Comparison of ENCODE assay signal across 29 cellular contexts in the genomic region with DNA sequence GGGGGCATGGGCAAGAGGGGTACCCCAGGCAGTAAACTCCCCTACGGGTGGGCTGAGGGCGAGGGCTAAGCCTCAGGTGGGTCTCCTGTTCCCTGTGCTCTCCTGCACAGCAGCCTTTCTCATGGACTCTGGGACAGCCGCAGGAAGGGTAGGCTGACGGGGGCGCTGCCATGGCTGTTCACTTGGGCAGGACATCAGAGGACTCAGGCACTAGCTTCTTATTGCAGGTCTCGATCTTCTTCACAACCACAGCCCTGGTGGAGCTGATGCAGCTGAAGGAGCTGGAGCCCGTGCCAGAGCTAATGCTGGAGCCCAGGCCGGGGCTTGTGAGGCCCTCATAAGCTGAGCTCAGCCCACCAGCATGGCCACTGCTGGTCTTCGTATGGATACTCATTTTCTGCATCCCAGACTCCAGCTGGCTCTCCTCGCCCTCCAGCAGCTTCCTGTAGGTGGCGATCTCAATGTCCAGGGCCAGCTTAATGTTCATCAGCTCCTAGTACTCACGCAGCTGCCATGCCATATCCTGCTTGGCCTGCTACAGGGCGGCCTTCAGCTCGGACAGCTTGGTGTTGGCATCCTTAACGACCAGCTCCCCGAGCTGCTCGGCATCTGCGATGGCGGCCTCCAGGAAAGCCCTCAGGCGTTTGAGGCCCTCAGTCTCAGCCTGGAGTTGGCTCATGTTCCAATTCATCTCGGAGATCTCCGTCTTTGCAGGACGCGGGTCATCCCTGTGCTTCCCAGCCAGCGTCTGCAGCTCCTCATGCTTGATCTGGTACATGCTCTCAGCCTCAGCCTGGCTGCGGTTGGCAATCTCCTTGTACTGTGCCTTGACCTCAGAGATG.
DNase-seq lines count a peak whose midpoint lies in the region; ATAC-seq and TF ChIP-seq lines count a peak whose summit lies in the region.
"Had no signal": no experiment of that assay in that cellular context is flagged by ENCODE, and none has a peak within 500 bp of the region (broad histone marks: within the 10 kb centered on the region; RNA-seq: fewer than 3 reads in every experiment).

No MANE protein-coding gene starts in this region.

- no peaks in the 10 kb centered on the region for H3K4me1 Mint-ChIP-seq in endodermal cell
- no peaks in the 10 kb centered on the region for H3K4me1 Mint-ChIP-seq in activated CD8-positive, alpha-beta memory T cell treated with anti-CD3 and anti-CD28 coated beads, Interleukin-2, amount 10 ng/mL, durations not matched to agents 7 days and 5 days
- H3K4me1 Mint-ChIP-seq: stimulated activated naive CD8-positive, alpha-beta T cell treated with anti-CD3 and anti-CD28 coated beads, Interleukin-15, amount 100 ng/mL, for 72 hours had no signal

- no peaks in the 10 kb centered on the region for H4K20me1 ChIP-seq in osteoblast (ENCODE audit: insufficient read depth, low read length)

- CTCF ChIA-PET in activated CD8-positive, alpha-beta memory T cell treated with anti-CD3 and anti-CD28 coated beads, Interleukin-2, amount 10 ng/mL, durations not matched to agents 7 days and 5 days (lab: Charles Lee) = no interaction called here

- H3K79me2 ChIP-seq in osteoblast (ENCODE audit: insufficient read depth, low read length) = no peaks in the 10 kb centered on the region

- no peak overlapping the region for H2AFZ ChIP-seq in osteoblast (ENCODE audit: low read length)

- no peak overlapping the region for H3K4me2 ChIP-seq in osteoblast (ENCODE audit: insufficient read depth, low read length)

- H3K4me3 ChIP-seq in endodermal cell (ENCODE audit: low read length) (no peak overlapping the region), osteoblast (ENCODE audit: insufficient read depth, low read length) (no peak overlapping the region)
- H3K4me3 ChIP-seq: breast epithelium, left lung, prostate gland, uterus had no signal

- H3K9me3 ChIP-seq in endodermal cell (ENCODE audit: control insufficient read depth, low read length) (no peaks in the 10 kb centered on the region), osteoblast (ENCODE audit: low read depth, low read length) (no peaks in the 10 kb centered on the region)
- H3K9me3 ChIP-seq: breast epithelium, left lung, neutrophil, prostate gland, uterus had no signal

- no peak for ATAC-seq in activated CD8-positive, alpha-beta memory T cell treated with anti-CD3 and anti-CD28 coated beads, Interleukin-2, amount 10 ng/mL, durations not matched to agents 7 days and 5 days
- no peak for ATAC-seq in GM19324 (IDR thresholded peaks at IDR 0.05; ENCODE audit: low FRiP score, unreplicated experiment)
- ATAC-seq: activated CD8-positive, alpha-beta T cell treated with anti-CD3 and anti-CD28 coated beads, Interleukin-2, amount 10 ng/mL, durations not matched to agents 7 days and 5 days; activated naive CD4-positive, alpha-beta T cell treated with anti-CD3 and anti-CD28 coated beads, Interleukin-2, amount 50 U/mL, for 72 hours; left lung; sciatic nerve; stimulated activated naive CD8-positive, alpha-beta T cell treated with anti-CD3 and anti-CD28 coated beads, Interleukin-15, amount 100 ng/mL, for 72 hours had no signal

- H3K9me3 Mint-ChIP-seq in endodermal cell = no peaks in the 10 kb centered on the region
- no peaks in the 10 kb centered on the region for H3K9me3 Mint-ChIP-seq in activated CD8-positive, alpha-beta memory T cell treated with anti-CD3 and anti-CD28 coated beads, Interleukin-2, amount 10 ng/mL, durations not matched to agents 7 days and 5 days (ENCODE audit: low read depth)
- H3K9me3 Mint-ChIP-seq: activated T-helper 2 cell treated with anti-CD3 and anti-CD28 coated beads, Interferon-gamma antibody, Interleukin-2, Interleukin-4, amounts not matched to agents 10 μg/mL and 5 μg/mL and 100 μg/mL, durations not matched to agents 14 hours and 24 hours and 36 hours; T-helper 2 cell treated with Interferon-gamma antibody and Interleukin-4, amounts not matched to agents 5 μg/mL and 100 μg/mL, for 36 hours had no signal

- no peak overlapping the region for H3K4me3 Mint-ChIP-seq in endodermal cell
- H3K4me3 Mint-ChIP-seq in activated CD8-positive, alpha-beta memory T cell treated with anti-CD3 and anti-CD28 coated beads, Interleukin-2, amount 10 ng/mL, durations not matched to agents 7 days and 5 days = no peak overlapping the region
- H3K4me3 Mint-ChIP-seq: activated CD8-positive, alpha-beta T cell treated with anti-CD3 and anti-CD28 coated beads, Interleukin-2, amount 10 ng/mL, durations not matched to agents 7 days and 5 days; stimulated activated naive CD8-positive, alpha-beta T cell treated with anti-CD3 and anti-CD28 coated beads, Interleukin-15, amount 100 ng/mL, for 72 hours; T-helper 2 cell treated with Interferon-gamma antibody and Interleukin-4, amounts not matched to agents 5 μg/mL and 100 μg/mL, for 36 hours had no signal

- H3K9ac ChIP-seq in endodermal cell (ENCODE audit: extremely low read depth, low read length, poor library complexity, severe bottlenecking) = no peak overlapping the region

- no peaks in the 10 kb centered on the region for H3K4me1 ChIP-seq in endodermal cell (ENCODE audit: control insufficient read depth, insufficient read depth, low read length)
- H3K4me1 ChIP-seq in osteoblast (ENCODE audit: insufficient read depth, low read length) = no peaks in the 10 kb centered on the region
- H3K4me1 ChIP-seq: breast epithelium, left lung, prostate gland, uterus had no signal

- no peaks in the 10 kb centered on the region for H3K27me3 Mint-ChIP-seq in endodermal cell (ENCODE audit: insufficient read depth)
- no peaks in the 10 kb centered on the region for H3K27me3 Mint-ChIP-seq in activated CD8-positive, alpha-beta memory T cell treated with anti-CD3 and anti-CD28 coated beads, Interleukin-2, amount 10 ng/mL, durations not matched to agents 7 days and 5 days
- H3K27me3 Mint-ChIP-seq: stimulated activated naive CD8-positive, alpha-beta T cell treated with anti-CD3 and anti-CD28 coated beads, Interleukin-15, amount 100 ng/mL, for 72 hours had no signal

- no peaks in the 10 kb centered on the region for H3K36me3 Mint-ChIP-seq in endodermal cell (ENCODE audit: low read depth)
- H3K36me3 Mint-ChIP-seq in activated CD8-positive, alpha-beta memory T cell treated with anti-CD3 and anti-CD28 coated beads, Interleukin-2, amount 10 ng/mL, durations not matched to agents 7 days and 5 days = no peaks in the 10 kb centered on the region

- H3K27ac ChIP-seq in endodermal cell (ENCODE audit: low read depth, low read length) (no peak overlapping the region), osteoblast (ENCODE audit: low read depth, low read length) (no peak overlapping the region)
- H3K27ac ChIP-seq: breast epithelium, left lung, neutrophil, prostate gland, uterus had no signal

- no peaks in the 10 kb centered on the region for H3K27me3 ChIP-seq in endodermal cell (ENCODE audit: control insufficient read depth, insufficient read depth, low read length, poor library complexity, severe bottlenecking)
- H3K27me3 ChIP-seq in osteoblast (ENCODE audit: insufficient read depth, low read length) = no peaks in the 10 kb centered on the region
- H3K27me3 ChIP-seq: breast epithelium, left lung, neutrophil, uterus had no signal

- DNase-seq in NCI-H146 (lab: John Stamatoyannopoulos, UW) (peak; percentile 25), NCI-H146 treated with DMSO at 0.1 percent for 48 hours (lab: John Stamatoyannopoulos, UW; ENCODE audit: unreplicated experiment) (no peak), NCI-H69 (lab: John Stamatoyannopoulos, UW) (peak; percentile 20), endodermal cell (peak; percentile 80), osteoblast (ENCODE audit: insufficient read length, low spot score, missing footprints) (no peak), DMS79 (lab: John Stamatoyannopoulos, UW) (no peak)
- DNase-seq in activated CD8-positive, alpha-beta memory T cell treated with anti-CD3 and anti-CD28 coated beads, Interleukin-2, amount 10 ng/mL, durations not matched to agents 7 days and 5 days = no peak
- DNase-seq: activated CD4-positive, alpha-beta T cell treated with anti-CD3 and anti-CD28 coated beads for 4 hours; activated CD8-positive, alpha-beta T cell treated with anti-CD3 and anti-CD28 coated beads, Interleukin-2, amount 10 ng/mL, durations not matched to agents 7 days and 5 days; DND-41; hippocampal formation; KG1; MM.1S; NCI-H2081; NCI-H524 treated with DMSO at 0.1 percent for 48 hours; SHP77 treated with DMSO at 0.1 percent for 48 hours; stimulated activated CD4-positive, alpha-beta T cell treated with anti-CD3 and anti-CD28 coated beads, Interleukin-12 subunit alpha, Interleukin-12 subunit beta, amount 100 ng/mL, for 4 hours; stimulated activated CD4-positive, alpha-beta T cell treated with anti-CD3 and anti-CD28 coated beads, Interleukin-2, amount 100 ng/mL, for 48 hours; stimulated activated naive CD8-positive, alpha-beta T cell treated with anti-CD3 and anti-CD28 coated beads, Interleukin-15, amount 100 ng/mL, for 72 hours; uterus had no signal

- no peak overlapping the region for H3K27ac Mint-ChIP-seq in endodermal cell
- no peak overlapping the region for H3K27ac Mint-ChIP-seq in activated CD8-positive, alpha-beta memory T cell treated with anti-CD3 and anti-CD28 coated beads, Interleukin-2, amount 10 ng/mL, durations not matched to agents 7 days and 5 days
- H3K27ac Mint-ChIP-seq: activated CD8-positive, alpha-beta T cell treated with anti-CD3 and anti-CD28 coated beads, Interleukin-2, amount 10 ng/mL, durations not matched to agents 7 days and 5 days; activated naive CD4-positive, alpha-beta T cell treated with anti-CD3 and anti-CD28 coated beads, Interleukin-2, amount 50 U/mL, for 72 hours; activated T-helper 2 cell treated with anti-CD3 and anti-CD28 coated beads, Interferon-gamma antibody, Interleukin-2, Interleukin-4, amounts not matched to agents 10 μg/mL and 5 μg/mL and 100 μg/mL, durations not matched to agents 14 hours and 24 hours and 36 hours; stimulated activated naive CD8-positive, alpha-beta T cell treated with anti-CD3 and anti-CD28 coated beads, Interleukin-15, amount 100 ng/mL, for 72 hours; T-helper 2 cell treated with Interferon-gamma antibody and Interleukin-4, amounts not matched to agents 5 μg/mL and 100 μg/mL, for 36 hours had no signal

- H3K36me3 ChIP-seq in endodermal cell (ENCODE audit: control insufficient read depth, insufficient read depth, low read length) = no peaks in the 10 kb centered on the region
- no peaks in the 10 kb centered on the region for H3K36me3 ChIP-seq in osteoblast (ENCODE audit: insufficient read depth, low read length)
- H3K36me3 ChIP-seq: breast epithelium, left lung, neutrophil, prostate gland, uterus had no signal

- 95 to 97% methylated on average over 22 to 26 of the region's 26 CpGs for WGBS in endodermal cell (ENCODE audit: insufficient coverage in 1 of 2, insufficient read length in 1 of 2), 2 experiments

- TF ChIP-seq CTCF in endodermal cell (conservative IDR thresholded peaks at IDR 0.05) (peak; percentile 68), osteoblast (IDR thresholded peaks at IDR 0.05; ENCODE audit: extremely low read depth, low read depth, low read length) (peak; percentile 12)

Comparison
In these comparisons a context has a peak if more than half of its experiments do, and no peak if none do; other contexts are left out.
1. DNase-seq: peak in NCI-H146 (single experiment), NCI-H69 (single experiment) and endodermal cell (single experiment); none in NCI-H146 treated with DMSO at 0.1 percent for 48 hours (single experiment), osteoblast (single experiment), activated CD8-positive, alpha-beta memory T cell treated with anti-CD3 and anti-CD28 coated beads, Interleukin-2, amount 10 ng/mL, durations not matched to agents 7 days and 5 days (single experiment) and DMS79 (single experiment).